Comparison of ENCODE assay signal across 13 cellular contexts in genomic region chr12:104506691-104507401, GRCh38. TPM values are rescaled to one million over a fixed set of nuclear protein-coding genes. Genes with fewer than 3 reads are reported as not detected.
DNase-seq lines count a peak whose midpoint lies in the region; ATAC-seq lines count a peak whose summit lies in the region.
"Had no signal": no experiment of that assay in that cellular context is flagged by ENCODE, and none has a peak within 500 bp of the region (broad histone marks: within the 10 kb centered on the region; RNA-seq: fewer than 3 reads in every experiment).

No MANE protein-coding gene starts in this region.

- H3K9me3 Mint-ChIP-seq in memory B cell = no peaks in the 10 kb centered on the region
- no peaks in the 10 kb centered on the region for H3K9me3 Mint-ChIP-seq in immature natural killer cell
- H3K9me3 Mint-ChIP-seq in CD4-positive, alpha-beta memory T cell = peaks cover 0 to 3% (median 0%) of the 10 kb centered on the region in 8 donors
- H3K9me3 Mint-ChIP-seq: activated T-cell treated with anti-CD3 and anti-CD28 coated beads, Interleukin-2, amount 50 U/mL, for 4 hours; CD4-positive, alpha-beta T cell; IgD-negative memory B cell had no signal

- H3K27ac Mint-ChIP-seq in memory B cell = peak overlapping the region; percentile 47
- peak overlapping the region in 2 of 6 donors; percentile 60 to 75 for H3K27ac Mint-ChIP-seq in immature natural killer cell
- peak overlapping the region in 3 of 7 donors; percentile 57 to 67 (median 58) for H3K27ac Mint-ChIP-seq in CD4-positive, alpha-beta memory T cell
- H3K27ac Mint-ChIP-seq: CD4-positive, alpha-beta T cell had no signal

- in situ Hi-C loops in G401 (cut with HindIII; ENCODE audit: low sequenced_read_pairs) = no loop called here

- ATAC-seq in memory B cell (ENCODE audit: low read depth) (no peak), HG03565 (IDR thresholded peaks at IDR 0.05; ENCODE audit: unreplicated experiment) (no peak)
- ATAC-seq: activated T-cell treated with anti-CD3 and anti-CD28 coated beads, Interleukin-2, amount 50 U/mL, for 4 hours had no signal

- no peak overlapping the region for H3K4me3 ChIP-seq in CD4-positive, alpha-beta memory T cell (ENCODE audit: low read length in 2 of 2)

- H3K9me3 ChIP-seq in CD4-positive, alpha-beta memory T cell (ENCODE audit: control insufficient read depth in 1 of 2, low read length in 2 of 2) = no peaks in the 10 kb centered on the region

- H3K36me3 ChIP-seq in CD4-positive, alpha-beta memory T cell (ENCODE audit: insufficient read depth, low read length) = no peaks in the 10 kb centered on the region

- H3K36me3 Mint-ChIP-seq in memory B cell (peaks cover 13% of the 10 kb centered on the region), immature natural killer cell (peaks cover 0 to 7% (median 4%) of the 10 kb centered on the region in 3 donors)
- H3K36me3 Mint-ChIP-seq in CD4-positive, alpha-beta memory T cell = peaks cover 13 to 28% of the 10 kb centered on the region in 2 donors

- peaks cover 89% of the 10 kb centered on the region for H3K4me1 ChIP-seq in CD4-positive, alpha-beta memory T cell (ENCODE audit: insufficient read depth, low read length)

- H3K27me3 ChIP-seq in CD4-positive, alpha-beta memory T cell (ENCODE audit: insufficient read depth, low read length) = no peaks in the 10 kb centered on the region

- peak; percentile 78 for DNase-seq in G401 (ENCODE audit: low spot score)
- peak; percentile 92 to 94 for DNase-seq in NCI-H187 (lab: John Stamatoyannopoulos, UW)
- peak; percentile 78 for DNase-seq in NCI-H774 (lab: John Stamatoyannopoulos, UW)
- no peak for DNase-seq in memory B cell (ENCODE audit: low spot score in 2 of 2)
- DNase-seq in immature natural killer cell = no peak
- no peak for DNase-seq in CD4-positive, alpha-beta memory T cell
- DNase-seq in HT-29 (ENCODE audit: low spot score) = no peak
- DNase-seq: activated T-cell treated with anti-CD3 and anti-CD28 coated beads, Interleukin-2, amount 50 U/mL, for 4 hours; CD4-positive, alpha-beta T cell; effector CD4-positive, alpha-beta T cell; NCI-H526 treated with DMSO at 0.1 percent for 48 hours had no signal

- intact Hi-C loops in CD4-positive, alpha-beta memory T cell (cut with micrococcal nuclease) = no loop called here

- CTCF ChIA-PET in CD4-positive, alpha-beta memory T cell (lab: Charles Lee; ENCODE audit: partially characterized antibody) = interaction anchor here (0.8 kb wide), 1 partner anchor 125 kb away, joined by 3 read pairs; no protein-coding TSS in a partner anchor

- POLR2A ChIA-PET in CD4-positive, alpha-beta memory T cell (lab: Charles Lee; ENCODE audit: partially characterized antibody) = interaction anchor here (1.1 to 1.8 kb wide), 2 partner anchors 12 to 46 kb away, joined by 3 to 5 read pairs; no protein-coding TSS in a partner anchor

- H3K4me3 Mint-ChIP-seq in memory B cell = no peak overlapping the region
- peak overlapping the region in 1 of 5 donors; percentile 24 for H3K4me3 Mint-ChIP-seq in immature natural killer cell
- peak overlapping the region in 2 of 8 donors; percentile 23 to 59 for H3K4me3 Mint-ChIP-seq in CD4-positive, alpha-beta memory T cell
- H3K4me3 Mint-ChIP-seq: activated T-cell treated with anti-CD3 and anti-CD28 coated beads, Interleukin-2, amount 50 U/mL, for 4 hours; CD4-positive, alpha-beta T cell had no signal

- H3K27ac ChIP-seq in CD4-positive, alpha-beta memory T cell (ENCODE audit: low read depth, low read length) = no peak overlapping the region

- H3K27me3 Mint-ChIP-seq in memory B cell (no peaks in the 10 kb centered on the region), immature natural killer cell (ENCODE audit: low read depth in 3 of 3) (peaks cover 3 to 6% (median 6%) of the 10 kb centered on the region in 3 donors)
- H3K27me3 Mint-ChIP-seq in CD4-positive, alpha-beta memory T cell = no peaks in the 10 kb centered on the region
- H3K27me3 Mint-ChIP-seq: CD4-positive, alpha-beta T cell had no signal

- H3K4me1 Mint-ChIP-seq in memory B cell (peaks cover 79% of the 10 kb centered on the region), immature natural killer cell (peaks cover 98 to 99% of the 10 kb centered on the region in 2 donors)
- H3K4me1 Mint-ChIP-seq in CD4-positive, alpha-beta memory T cell = peaks cover 66 to 98% (median 87%) of the 10 kb centered on the region in 4 donors

RNA-seq across cellular contexts. Expression of gene CHST11, which starts 50.1 kb away (rescaled TPM):
- total RNA-seq in G401 (2014; rRNA removed; shearing (Covaris generic)) = 9.5 and 12.7 TPM in 2 replicates
- 10 to 100 TPM; 42.5 to 90.1 (median 78.4) TPM for polyA plus RNA-seq in immature natural killer cell
- total RNA-seq in CD4-positive, alpha-beta memory T cell = 10 to 100 TPM; 55.1 to 55.8 TPM
- polyA plus RNA-seq in CD4-positive, alpha-beta memory T cell = 10 to 100 TPM; 63.8 to 64.6 TPM
- total RNA-seq in HT-29 (2014; rRNA removed; shearing (Covaris generic)) = 1.6 and 3.8 TPM in 2 replicates

Comparison
In these comparisons a context has a peak if more than half of its experiments do, and no peak if none do; other contexts are left out.
1. DNase-seq: peak in G401 (single experiment), NCI-H187 (2 of 2) and NCI-H774 (single experiment); none in memory B cell (0 of 2), immature natural killer cell (0 of 3), CD4-positive, alpha-beta memory T cell (0 of 5) and HT-29 (single experiment).